Comparison of ENCODE assay signal across 15 cellular contexts in the genomic region with DNA sequence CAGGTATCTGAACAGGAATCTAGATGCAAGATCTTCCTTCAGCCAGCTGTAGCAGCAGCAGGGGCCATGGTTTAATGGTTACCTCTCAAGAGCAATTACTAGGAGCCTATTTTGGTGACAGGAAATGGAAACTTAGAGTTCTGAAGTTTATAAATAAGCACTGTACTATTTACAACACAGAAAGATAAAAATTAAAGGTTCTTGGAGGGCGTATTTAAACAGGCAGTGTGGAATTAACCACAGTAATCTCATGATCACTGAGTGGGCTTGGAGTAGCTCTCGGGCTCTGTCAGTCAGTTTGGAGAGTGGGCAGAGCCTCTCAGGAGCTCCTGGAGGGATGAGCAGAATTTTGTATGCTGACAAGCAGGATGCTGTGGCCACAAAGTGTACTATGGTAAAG. TPM values are rescaled to one million over a fixed set of nuclear protein-coding genes. Genes with fewer than 3 reads are reported as not detected.
DNase-seq lines count a peak whose midpoint lies in the region; ATAC-seq, FAIRE-seq and TF ChIP-seq lines count a peak whose summit lies in the region.
"Had no signal": no experiment of that assay in that cellular context is flagged by ENCODE, and none has a peak within 500 bp of the region (broad histone marks: within the 10 kb centered on the region; RNA-seq: fewer than 3 reads in every experiment).

No MANE protein-coding gene starts in this region.

- peaks cover 58% of the 10 kb centered on the region for H3K27me3 Mint-ChIP-seq in MCF 10A (ENCODE audit: insufficient read depth, unreplicated experiment)
- H3K27me3 Mint-ChIP-seq in stimulated activated naive CD8-positive, alpha-beta T cell treated with anti-CD3 and anti-CD28 coated beads, Interleukin-15, amount 100 ng/mL, for 72 hours: peaks cover 31% of the 10 kb centered on the region

- H3K4me1 Mint-ChIP-seq in MCF 10A (ENCODE audit: insufficient read depth, unreplicated experiment): no peaks in the 10 kb centered on the region
- no peaks in the 10 kb centered on the region for H3K4me1 Mint-ChIP-seq in stimulated activated naive CD8-positive, alpha-beta T cell treated with anti-CD3 and anti-CD28 coated beads, Interleukin-15, amount 100 ng/mL, for 72 hours
- H3K4me1 Mint-ChIP-seq: brain had no signal

- H3K36me3 Mint-ChIP-seq in MCF 10A (ENCODE audit: insufficient read depth, unreplicated experiment): no peaks in the 10 kb centered on the region
- H3K36me3 Mint-ChIP-seq: brain had no signal

- intact Hi-C loops in MCF 10A (cut with micrococcal nuclease): no loop called here

- FAIRE-seq in GM12892 (lab: Jason Lieb, UNC): peak; percentile 70
- FAIRE-seq: keratinocyte had no signal

- no peak overlapping the region for H3K4me3 ChIP-seq in Jurkat, Clone E6-1 (ENCODE audit: low read length)

- POLR2A ChIA-PET in MCF 10A (lab: Yijun Ruan, JAX): no interaction called here

- no peak overlapping the region for H3K27ac Mint-ChIP-seq in MCF 10A (ENCODE audit: low read depth, unreplicated experiment)
- no peak overlapping the region for H3K27ac Mint-ChIP-seq in stimulated activated naive CD8-positive, alpha-beta T cell treated with anti-CD3 and anti-CD28 coated beads, Interleukin-15, amount 100 ng/mL, for 72 hours
- H3K27ac Mint-ChIP-seq: brain had no signal

- CTCF ChIA-PET in MCF 10A (lab: Yijun Ruan, JAX): interaction anchor here (0.6 to 1.3 kb wide), 6 partner anchors 17 to 963 kb away, joined by 3 to 5 read pairs (median 3); no protein-coding TSS in a partner anchor

- peak; percentile 72 for ATAC-seq in GM19372 (IDR thresholded peaks at IDR 0.05; ENCODE audit: low read depth, unreplicated experiment)
- ATAC-seq in HG02840 (IDR thresholded peaks at IDR 0.05; ENCODE audit: low FRiP score, unreplicated experiment): peak; percentile 55
- ATAC-seq in stimulated activated naive CD8-positive, alpha-beta T cell treated with anti-CD3 and anti-CD28 coated beads, Interleukin-15, amount 100 ng/mL, for 72 hours: no peak

- no peak for TF ChIP-seq CTCF in MCF 10A (IDR thresholded peaks at IDR 0.05; ENCODE audit: unreplicated experiment)

- no peaks in the 10 kb centered on the region for H3K9me3 Mint-ChIP-seq in MCF 10A (ENCODE audit: unreplicated experiment)
- no peaks in the 10 kb centered on the region for H3K9me3 Mint-ChIP-seq in stimulated activated naive CD8-positive, alpha-beta T cell treated with anti-CD3 and anti-CD28 coated beads, Interleukin-15, amount 100 ng/mL, for 72 hours
- H3K9me3 Mint-ChIP-seq: brain, neural crest cell had no signal

- no peak for DNase-seq in GM12892 (ENCODE audit: insufficient read length)
- DNase-seq in Jurkat, Clone E6-1 (ENCODE audit: low read depth, low spot score): peak; percentile 26
- DNase-seq in SIG-M5 treated with dmso at 0.1 percent for 504 hours (lab: John Stamatoyannopoulos, UW; ENCODE audit: unreplicated experiment): no peak
- no peak for DNase-seq in SK-N-DZ (ENCODE audit: low spot score)
- DNase-seq in MCF 10A (ENCODE audit: unreplicated experiment): no peak
- no peak for DNase-seq in stimulated activated naive CD8-positive, alpha-beta T cell treated with anti-CD3 and anti-CD28 coated beads, Interleukin-15, amount 100 ng/mL, for 72 hours
- DNase-seq: NCI-H69 had no signal

- no peak overlapping the region for H3K4me3 Mint-ChIP-seq in MCF 10A (ENCODE audit: unreplicated experiment)
- no peak overlapping the region for H3K4me3 Mint-ChIP-seq in stimulated activated naive CD8-positive, alpha-beta T cell treated with anti-CD3 and anti-CD28 coated beads, Interleukin-15, amount 100 ng/mL, for 72 hours
- H3K4me3 Mint-ChIP-seq: brain, neural crest cell had no signal

- no peak for TF ChIP-seq POLR2A in GM12892 (IDR thresholded peaks at IDR 0.05; ENCODE audit: low read depth, low read length)

- BruUV-seq in MCF 10A (replicated peaks; lab: Mats Ljungman, UMichigan): no TSS peak

RNA-seq across cellular contexts. Expression of gene FCRL5, which starts 10.2 kb away (rescaled TPM):
- polyA plus RNA-seq in GM12892 (2012; ENCODE audit: missing spikeins): 10.8 TPM
- polyA plus RNA-seq in Jurkat, Clone E6-1 (2012; ENCODE audit: insufficient read depth, insufficient read length): not detected
- polyA plus RNA-seq in SK-N-DZ (2014; cell fraction: cytosol; rRNA removed): not detected in 2 replicates
- polyA plus RNA-seq in SK-N-DZ (2014; cell fraction: nucleus; rRNA removed): not detected in 2 replicates
- not detected in 2 replicates for total RNA-seq in MCF 10A (2022)
- total RNA-seq: neural crest cell; T-helper 2 cell treated with Interferon-gamma antibody and Interleukin-4, amounts not matched to agents 100 ng/mL and 5 ng/mL, for 36 hours had no signal
- polyA plus RNA-seq: BJ, keratinocyte had no signal

RNA-seq across cellular contexts. Expression of gene FCRL4, which starts 35.4 kb away (rescaled TPM):
- polyA plus RNA-seq in GM12892 (2012; ENCODE audit: missing spikeins): 0.66 TPM
- polyA plus RNA-seq in Jurkat, Clone E6-1 (2012; ENCODE audit: insufficient read depth, insufficient read length): not detected
- not detected in 2 replicates for polyA plus RNA-seq in SK-N-DZ (2014; cell fraction: cytosol; rRNA removed)
- not detected in 2 replicates for polyA plus RNA-seq in SK-N-DZ (2014; cell fraction: nucleus; rRNA removed)
- total RNA-seq in MCF 10A (2022): not detected in 2 replicates
- total RNA-seq: neural crest cell; subcutaneous adipose tissue; T-helper 2 cell treated with Interferon-gamma antibody and Interleukin-4, amounts not matched to agents 100 ng/mL and 5 ng/mL, for 36 hours had no signal
- polyA plus RNA-seq: BJ, keratinocyte had no signal
